8 cellular contexts compared by ENCODE assay signal in genomic region chr5:36944607-36945225, GRCh38.
DNase-seq lines count a peak whose midpoint lies in the region; ATAC-seq, FAIRE-seq and TF ChIP-seq lines count a peak whose summit lies in the region.

No MANE protein-coding gene starts in this region.

- H3K9ac ChIP-seq in HepG2 (ENCODE audit: insufficient read depth, low read depth, low read length): no peak overlapping the region

- no peak overlapping the region for H2AFZ ChIP-seq in HepG2 (ENCODE audit: low read length)

- no peak for TF ChIP-seq RAD21 in HepG2 (CRISPR knock-in tag; IDR thresholded peaks at IDR 0.05)

- H3K4me1 ChIP-seq in HepG2 (ENCODE audit: insufficient read depth, low read length): peaks cover 8% of the 10 kb centered on the region

- no TSS peak for BruUV-seq in HepG2 (replicated peaks; lab: Mats Ljungman, UMichigan)

- no peak for FAIRE-seq in HepG2 (lab: Jason Lieb, UNC)

- no peaks in the 10 kb centered on the region for H3K36me3 ChIP-seq in HepG2 (replicated peaks in 1 of 2; ENCODE audit: control insufficient read depth in 1 of 2, insufficient read depth in 2 of 2, low read length in 2 of 2)

- no peak for TF ChIP-seq EP300 in HepG2 (IDR thresholded peaks at IDR 0.05; ENCODE audit: low read depth in 2 of 2, low read length in 2 of 2)
- TF ChIP-seq EP300 in HepG2 (CRISPR knock-in tag; IDR thresholded peaks at IDR 0.05; ENCODE audit: borderline replicate concordance): no peak

- H3K4me3 ChIP-seq in astrocyte of the cerebellum (ENCODE audit: low read depth, low read length) (no peak overlapping the region), HepG2 (replicated peaks in 1 of 3; ENCODE audit: insufficient read depth in 1 of 3, low read depth in 2 of 3, low read length in 3 of 3) (no peak overlapping the region)

- H3K4me3 Mint-ChIP-seq in activated CD8-positive, alpha-beta T cell treated with anti-CD3 and anti-CD28 coated beads for 36 hours: no peak overlapping the region
- H3K4me3 Mint-ChIP-seq in activated CD8-positive, alpha-beta T cell treated with anti-CD3 and anti-CD28 coated beads, Interleukin-2, amount 10 ng/mL, durations not matched to agents 7 days and 5 days: no peak overlapping the region

- no peaks in the 10 kb centered on the region for H3K9me3 Mint-ChIP-seq in activated CD8-positive, alpha-beta T cell treated with anti-CD3 and anti-CD28 coated beads for 36 hours
- no peaks in the 10 kb centered on the region for H3K9me3 Mint-ChIP-seq in activated CD8-positive, alpha-beta T cell treated with anti-CD3 and anti-CD28 coated beads, Interleukin-2, amount 10 ng/mL, durations not matched to agents 7 days and 5 days (ENCODE audit: insufficient read depth)

- H4K20me1 ChIP-seq in HepG2 (ENCODE audit: insufficient read depth, low read length): peaks cover 17% of the 10 kb centered on the region

- no peaks in the 10 kb centered on the region for H3K9me3 ChIP-seq in HepG2 (ENCODE audit: low read length)

- no peak overlapping the region for H3K4me2 ChIP-seq in HepG2 (ENCODE audit: low read depth, low read length)

- H3K36me3 Mint-ChIP-seq in activated CD8-positive, alpha-beta T cell treated with anti-CD3 and anti-CD28 coated beads for 36 hours (ENCODE audit: low read depth): no peaks in the 10 kb centered on the region
- no peaks in the 10 kb centered on the region for H3K36me3 Mint-ChIP-seq in activated CD8-positive, alpha-beta T cell treated with anti-CD3 and anti-CD28 coated beads, Interleukin-2, amount 10 ng/mL, durations not matched to agents 7 days and 5 days (ENCODE audit: low read depth)

- no peak for DNase-seq in activated CD8-positive, alpha-beta T cell treated with anti-CD3 and anti-CD28 coated beads for 36 hours
- no peak for DNase-seq in activated CD8-positive, alpha-beta T cell treated with anti-CD3 and anti-CD28 coated beads, Interleukin-2, amount 10 ng/mL, durations not matched to agents 7 days and 5 days
- DNase-seq in NCI-H2029 treated with DMSO at 0.1 percent for 48 hours (lab: John Stamatoyannopoulos, UW) (peak; percentile 30), astrocyte of the cerebellum (ENCODE audit: low read depth) (peak; percentile 70), HepG2 (ENCODE audit: low spot score) (peak; percentile 49)
- no peak for DNase-seq in activated T-cell treated with anti-CD3 and anti-CD28 coated beads, Interleukin-2, amount 50 U/mL, for 1 hour
- no peak for DNase-seq in stimulated activated CD4-positive, alpha-beta T cell treated with anti-CD3 and anti-CD28 coated beads, Interleukin-1b, Interleukin-23, amount 100 ng/mL, for 48 hours
- DNase-seq in activated naive CD4-positive, alpha-beta T cell (lab: John Stamatoyannopoulos, UW): no peak

- peak; percentile 66 for TF ChIP-seq CTCF in activated CD8-positive, alpha-beta T cell treated with anti-CD3 and anti-CD28 coated beads for 36 hours (IDR thresholded peaks at IDR 0.05)
- TF ChIP-seq CTCF in astrocyte of the cerebellum (IDR thresholded peaks at IDR 0.05; ENCODE audit: low read depth, low read length, missing control alignments) (no peak), HepG2 (CRISPR knock-in tag; IDR thresholded peaks at IDR 0.05) (0 out of 2 replicates have a peak, but pooled peaks have one; percentile 17)

- H3K27me3 ChIP-seq in HepG2 (ENCODE audit: control insufficient read depth in 1 of 2, insufficient read depth in 2 of 2, low read length in 2 of 2): no peaks in the 10 kb centered on the region

- H3K79me2 ChIP-seq in HepG2 (ENCODE audit: insufficient read depth, low read length): peaks cover 75% of the 10 kb centered on the region

- WGBS in HepG2 (ENCODE audit: low lambda C conversion rate): 74% methylated on average over 4 of the region's 4 CpGs

- CTCF ChIA-PET in activated CD8-positive, alpha-beta T cell treated with anti-CD3 and anti-CD28 coated beads for 36 hours (lab: Charles Lee): interaction anchor here (0.9 to 3.7 kb wide), 5 partner anchors 10 to 101 kb away, joined by 3 to 30 read pairs (median 7); partner anchors contain the start of gene NIPBL
- CTCF ChIA-PET in activated CD8-positive, alpha-beta T cell treated with anti-CD3 and anti-CD28 coated beads, Interleukin-2, amount 10 ng/mL, durations not matched to agents 7 days and 5 days (lab: Charles Lee): interaction anchor here (0.7 to 1.4 kb wide), 3 partner anchors 10 to 254 kb away, joined by 3 to 5 read pairs (median 4); no protein-coding TSS in a partner anchor
- CTCF ChIA-PET in HepG2 (lab: Yijun Ruan, JAX; ENCODE audit: low intra/inter-chr PET ratio, low total read pairs): no interaction called here

- H3K27me3 Mint-ChIP-seq in activated CD8-positive, alpha-beta T cell treated with anti-CD3 and anti-CD28 coated beads for 36 hours: no peaks in the 10 kb centered on the region
- H3K27me3 Mint-ChIP-seq in activated CD8-positive, alpha-beta T cell treated with anti-CD3 and anti-CD28 coated beads, Interleukin-2, amount 10 ng/mL, durations not matched to agents 7 days and 5 days (ENCODE audit: low read depth): no peaks in the 10 kb centered on the region

- TF ChIP-seq POLR2A in HepG2 (IDR thresholded peaks at IDR 0.05; ENCODE audit: insufficient read depth in 1 of 2, low read depth in 2 of 2, low read length in 2 of 2): no peak

- no peak for ATAC-seq in activated CD8-positive, alpha-beta T cell treated with anti-CD3 and anti-CD28 coated beads for 36 hours
- no peak for ATAC-seq in activated CD8-positive, alpha-beta T cell treated with anti-CD3 and anti-CD28 coated beads, Interleukin-2, amount 10 ng/mL, durations not matched to agents 7 days and 5 days
- ATAC-seq in HepG2: no peak

- no peak overlapping the region for H3K27ac Mint-ChIP-seq in activated CD8-positive, alpha-beta T cell treated with anti-CD3 and anti-CD28 coated beads for 36 hours
- no peak overlapping the region for H3K27ac Mint-ChIP-seq in activated CD8-positive, alpha-beta T cell treated with anti-CD3 and anti-CD28 coated beads, Interleukin-2, amount 10 ng/mL, durations not matched to agents 7 days and 5 days

- H3K27ac ChIP-seq in HepG2 (ENCODE audit: extremely low read length, insufficient read depth, low read length): no peak overlapping the region

- POLR2A ChIA-PET in activated CD8-positive, alpha-beta T cell treated with anti-CD3 and anti-CD28 coated beads for 36 hours (lab: Charles Lee): interaction anchor here (1.1 kb wide), 1 partner anchor 68 kb away, joined by 3 read pairs; the partner anchor contains the start of gene NIPBL
- POLR2A ChIA-PET in activated CD8-positive, alpha-beta T cell treated with anti-CD3 and anti-CD28 coated beads, Interleukin-2, amount 10 ng/mL, durations not matched to agents 7 days and 5 days (lab: Charles Lee): no interaction called here
- POLR2A ChIA-PET in HepG2 (lab: Yijun Ruan, JAX): no interaction called here

- in situ Hi-C loops in astrocyte of the cerebellum (cut with HindIII; ENCODE audit: low sequenced_read_pairs) (no loop called here), HepG2 (cut with HindIII; ENCODE audit: extremely low pct_ligation_motif_present, low pct_unique_long_range_greater_than_20kb) (no loop called here)

- intact Hi-C loops in activated CD8-positive, alpha-beta T cell treated with anti-CD3 and anti-CD28 coated beads for 36 hours (cut with micrococcal nuclease): loop anchor here (2.0 to 5.0 kb wide), 2 partner anchors 68 to 207 kb away; partner anchors contain the start of gene NIPBL
- intact Hi-C loops in HepG2 (cut with micrococcal nuclease; ENCODE audit: unreplicated experiment): loop anchor here (1.0 kb wide), 1 partner anchor 67 kb away; no protein-coding TSS in a partner anchor

- peaks cover 55% of the 10 kb centered on the region for H3K4me1 Mint-ChIP-seq in activated CD8-positive, alpha-beta T cell treated with anti-CD3 and anti-CD28 coated beads for 36 hours (ENCODE audit: low read depth)
- H3K4me1 Mint-ChIP-seq in activated CD8-positive, alpha-beta T cell treated with anti-CD3 and anti-CD28 coated beads, Interleukin-2, amount 10 ng/mL, durations not matched to agents 7 days and 5 days (ENCODE audit: low read depth): peaks cover 7% of the 10 kb centered on the region

TF ChIP-seq in HepG2, 621 proteins besides CTCF, POLR2A, EP300 and RAD21 (continues in another document):
- TF ChIP-seq ZSCAN20 (CRISPR knock-in tag; IDR thresholded peaks at IDR 0.05; ENCODE audit: borderline replicate concordance) (no peak), FOXA3 (CRISPR knock-in tag; IDR thresholded peaks at IDR 0.05) (peak; percentile 55), ZNF331 (CRISPR knock-in tag; IDR thresholded peaks at IDR 0.05) (no peak), ZFX (CRISPR knock-in tag; IDR thresholded peaks at IDR 0.05; ENCODE audit: low read depth) (no peak), IKZF4 (CRISPR knock-in tag; IDR thresholded peaks at IDR 0.05; ENCODE audit: borderline replicate concordance, low read depth, not compliant biosample characterization) (no peak), ZNF674 (CRISPR knock-in tag; IDR thresholded peaks at IDR 0.05; ENCODE audit: low read depth) (no peak), ZKSCAN5 (CRISPR knock-in tag; IDR thresholded peaks at IDR 0.05) (no peak), ZNF343 (CRISPR knock-in tag; IDR thresholded peaks at IDR 0.05) (no peak), NKX3-1 (CRISPR knock-in tag; IDR thresholded peaks at IDR 0.05) (no peak), SKI (IDR thresholded peaks at IDR 0.05; ENCODE audit: partially characterized antibody) (no peak), FOXA1 (IDR thresholded peaks at IDR 0.05) (no peak), FOXA1 (CRISPR knock-in tag; IDR thresholded peaks at IDR 0.05) (0 out of 2 replicates have a peak, but pooled peaks have one; percentile 35), PHB2 (IDR thresholded peaks at IDR 0.05; ENCODE audit: partially characterized antibody) (no peak), NFE2L1 (CRISPR knock-in tag; IDR thresholded peaks at IDR 0.05; ENCODE audit: borderline replicate concordance) (no peak), ARID3A (IDR thresholded peaks at IDR 0.05; ENCODE audit: low read depth, low read length) (0 out of 2 replicates have a peak, but pooled peaks have one; percentile 57), CCAR2 (optimal IDR thresholded peaks at IDR 0.05; ENCODE audit: low read depth, low read length) (no peak), ZNF496 (CRISPR knock-in tag; IDR thresholded peaks at IDR 0.05; ENCODE audit: insufficient replicate concordance) (no peak)

Comparison
In these comparisons a context has a peak if more than half of its experiments do, and no peak if none do; other contexts are left out.
1. DNase-seq: peak in NCI-H2029 treated with DMSO at 0.1 percent for 48 hours (single experiment), astrocyte of the cerebellum (single experiment) and HepG2 (single experiment); none in activated CD8-positive, alpha-beta T cell treated with anti-CD3 and anti-CD28 coated beads for 36 hours (single experiment), activated CD8-positive, alpha-beta T cell treated with anti-CD3 and anti-CD28 coated beads, Interleukin-2, amount 10 ng/mL, durations not matched to agents 7 days and 5 days (single experiment), activated T-cell treated with anti-CD3 and anti-CD28 coated beads, Interleukin-2, amount 50 U/mL, for 1 hour (single experiment), stimulated activated CD4-positive, alpha-beta T cell treated with anti-CD3 and anti-CD28 coated beads, Interleukin-1b, Interleukin-23, amount 100 ng/mL, for 48 hours (single experiment) and activated naive CD4-positive, alpha-beta T cell (0 of 4).